Comparison of ENCODE assay signal across 12 cellular contexts in genomic region chr3:42518800-42519567, GRCh38. TPM values are rescaled to one million over a fixed set of nuclear protein-coding genes. Genes with fewer than 3 reads are reported as not detected.
A peak's percentile ranks its signal among the peaks of the same experiment; 100 is the strongest.
DNase-seq lines count a peak whose midpoint lies in the region; ATAC-seq, FAIRE-seq and TF ChIP-seq lines count a peak whose summit lies in the region.
"Had no signal": no experiment of that assay in that cellular context is flagged by ENCODE, and none has a peak within 500 bp of the region (broad histone marks: within the 10 kb centered on the region; RNA-seq: fewer than 3 reads in every experiment).

No MANE protein-coding gene starts in this region.

- H2AFZ ChIP-seq in OCI-LY3 (ENCODE audit: low read depth, low read length) (no peak overlapping the region), K562 (ENCODE audit: low read depth, low read length) (no peak overlapping the region)

- no peaks in the 10 kb centered on the region for H3K79me2 ChIP-seq in OCI-LY3 (ENCODE audit: low read length)
- no peaks in the 10 kb centered on the region for H3K79me2 ChIP-seq in K562 (ENCODE audit: control insufficient read depth, insufficient read depth, low read length)

- H3K4me2 ChIP-seq in OCI-LY3 (ENCODE audit: low read length), result no peak overlapping the region
- no peak overlapping the region for H3K4me2 ChIP-seq in K562 (ENCODE audit: insufficient read depth, low read length)

- H3K9me3 ChIP-seq in OCI-LY3 (ENCODE audit: insufficient read depth, low read length) (no peaks in the 10 kb centered on the region), K562 (replicated peaks; ENCODE audit: control insufficient read depth, insufficient read depth, low read depth, low read length) (no peaks in the 10 kb centered on the region), spleen (no peaks in the 10 kb centered on the region)
- H3K9me3 ChIP-seq: BLaER1, MG63 had no signal

- no peaks in the 10 kb centered on the region for H3K36me3 Mint-ChIP-seq in progenitor cell of endocrine pancreas (ENCODE audit: insufficient read depth)
- no peaks in the 10 kb centered on the region for H3K36me3 Mint-ChIP-seq in activated T-helper 2 cell treated with anti-CD3 and anti-CD28 coated beads, Interferon-gamma antibody, Interleukin-2, Interleukin-4, amounts not matched to agents 10 μg/mL and 5 μg/mL and 100 μg/mL, durations not matched to agents 14 hours and 24 hours and 36 hours (ENCODE audit: low read depth)

- intact Hi-C loops in K562 (cut with micrococcal nuclease), result no loop called here
- intact Hi-C loops in spleen (cut with DNase I; ENCODE audit: low total_unique reads), result no loop called here
- intact Hi-C loops in activated T-helper 2 cell treated with anti-CD3 and anti-CD28 coated beads, Interferon-gamma antibody, Interleukin-2, Interleukin-4, amounts not matched to agents 10 μg/mL and 5 μg/mL and 100 μg/mL, durations not matched to agents 14 hours and 24 hours and 36 hours (cut with micrococcal nuclease), result no loop called here

- peak; percentile 79 for ATAC-seq in K562

- TF ChIP-seq RAD21 in K562 (CRISPR knock-in tag; conservative IDR thresholded peaks at IDR 0.05 in 1 of 2, IDR thresholded peaks at IDR 0.05 in 1 of 2), result peak in 1 of 2 experiments; percentile 53; a peak in 2 of 4 replicates

- H3K4me1 ChIP-seq in OCI-LY3 (ENCODE audit: low read length) (no peaks in the 10 kb centered on the region), K562 (replicated peaks in 1 of 2; ENCODE audit: control insufficient read depth in 2 of 2, insufficient read depth in 2 of 2, low read length in 2 of 2) (peaks cover 0 to 3% of the 10 kb centered on the region in 2 experiments; a peak in 1 of 5 replicates), spleen (peaks cover 0 to 20% (median 2%) of the 10 kb centered on the region in 6 donors)

- CTCF ChIA-PET in K562 (lab: Yijun Ruan, JAX; ENCODE audit: low intra/inter-chr PET ratio), result interaction anchor here (1.3 kb wide), 1 partner anchor 28 kb away, joined by 3 read pairs; no protein-coding TSS in a partner anchor

- peak overlapping the region; percentile 43 for H3K27ac Mint-ChIP-seq in progenitor cell of endocrine pancreas
- H3K27ac Mint-ChIP-seq in activated T-helper 2 cell treated with anti-CD3 and anti-CD28 coated beads, Interferon-gamma antibody, Interleukin-2, Interleukin-4, amounts not matched to agents 10 μg/mL and 5 μg/mL and 100 μg/mL, durations not matched to agents 14 hours and 24 hours and 36 hours, result no peak overlapping the region

- no peaks in the 10 kb centered on the region for H3K9me1 ChIP-seq in K562 (ENCODE audit: control insufficient read depth, insufficient read depth, low read length)

- H3K4me3 ChIP-seq in OCI-LY3 (ENCODE audit: low read length) (no peak overlapping the region), K562 (no peak overlapping the region), spleen (no peak overlapping the region)
- H3K4me3 ChIP-seq: BLaER1, MG63 had no signal

- H4K20me1 ChIP-seq in OCI-LY3 (ENCODE audit: insufficient read depth, low read length) (no peaks in the 10 kb centered on the region), K562 (replicated peaks; ENCODE audit: control insufficient read depth, insufficient read depth, low read length) (no peaks in the 10 kb centered on the region; the same call in 1 of the 2 replicates)
- H4K20me1 ChIP-seq: BLaER1 had no signal

- no peaks in the 10 kb centered on the region for H3K27me3 ChIP-seq in OCI-LY3 (ENCODE audit: low read depth, low read length)
- peaks cover 2 to 51% of the 10 kb centered on the region in 2 experiments; a peak in 4 of 5 replicates for H3K27me3 ChIP-seq in K562 (ENCODE audit: control insufficient read depth in 2 of 2, insufficient read depth in 2 of 2, low read length in 2 of 2)
- no peaks in the 10 kb centered on the region for H3K27me3 ChIP-seq in spleen (replicated peaks in 1 of 7)
- H3K27me3 ChIP-seq: BLaER1, MG63 had no signal

- H3K27ac ChIP-seq in OCI-LY3 (ENCODE audit: low read length) (no peak overlapping the region), K562 (ENCODE audit: extremely low read depth, low read depth, low read length) (no peak overlapping the region), spleen (peak overlapping the region in 1 of 8 donors; percentile 48)
- H3K27ac ChIP-seq: BLaER1 had no signal

- H3K27me3 Mint-ChIP-seq in progenitor cell of endocrine pancreas, result peaks cover 11% of the 10 kb centered on the region
- H3K27me3 Mint-ChIP-seq in activated T-helper 2 cell treated with anti-CD3 and anti-CD28 coated beads, Interferon-gamma antibody, Interleukin-2, Interleukin-4, amounts not matched to agents 10 μg/mL and 5 μg/mL and 100 μg/mL, durations not matched to agents 14 hours and 24 hours and 36 hours (ENCODE audit: low read depth), result no peaks in the 10 kb centered on the region

- in situ Hi-C loops in K562 (cut with MboI), result no loop called here

- TF ChIP-seq CTCF in OCI-LY3 (IDR thresholded peaks at IDR 0.05; ENCODE audit: low read depth, low read length) (peak; percentile 42), K562 (IDR thresholded peaks at IDR 0.05 in 2 of 3, conservative IDR thresholded peaks at IDR 0.05 in 1 of 3; ENCODE audit: insufficient read depth in 2 of 3, low read depth in 1 of 3, low read length in 3 of 3) (peak; percentile 71 to 75 (median 74)), progenitor cell of endocrine pancreas (IDR thresholded peaks at IDR 0.05; ENCODE audit: unreplicated experiment) (no peak), spleen (IDR thresholded peaks at IDR 0.05 in 8 of 11, conservative IDR thresholded peaks at IDR 0.05 in 3 of 11) (peak in 5 of 11 experiments; percentile 15 to 31 (median 22))

- no peaks in the 10 kb centered on the region for H3K9me3 Mint-ChIP-seq in progenitor cell of endocrine pancreas (ENCODE audit: low read depth)
- H3K9me3 Mint-ChIP-seq in activated T-helper 2 cell treated with anti-CD3 and anti-CD28 coated beads, Interferon-gamma antibody, Interleukin-2, Interleukin-4, amounts not matched to agents 10 μg/mL and 5 μg/mL and 100 μg/mL, durations not matched to agents 14 hours and 24 hours and 36 hours, result no peaks in the 10 kb centered on the region

- FAIRE-seq in K562 (lab: Jason Lieb, UNC), result peak; percentile 72

- H3K4me1 Mint-ChIP-seq in progenitor cell of endocrine pancreas (ENCODE audit: low read depth), result peaks cover 5% of the 10 kb centered on the region
- H3K4me1 Mint-ChIP-seq in activated T-helper 2 cell treated with anti-CD3 and anti-CD28 coated beads, Interferon-gamma antibody, Interleukin-2, Interleukin-4, amounts not matched to agents 10 μg/mL and 5 μg/mL and 100 μg/mL, durations not matched to agents 14 hours and 24 hours and 36 hours (ENCODE audit: low read depth), result peaks cover 9% of the 10 kb centered on the region

- POLR2A ChIA-PET in K562 (lab: Yijun Ruan, JAX), result no interaction called here

- H3K9ac ChIP-seq in OCI-LY3 (ENCODE audit: low read length) (no peak overlapping the region), K562 (ENCODE audit: insufficient read depth in 1 of 2, low read depth in 2 of 2, low read length in 2 of 2) (no peak overlapping the region)
- H3K9ac ChIP-seq: BLaER1 had no signal

- H3K36me3 ChIP-seq in OCI-LY3 (replicated peaks; ENCODE audit: low read depth, low read length) (no peaks in the 10 kb centered on the region), K562 (ENCODE audit: control insufficient read depth, insufficient read depth, low read length) (no peaks in the 10 kb centered on the region), spleen (peaks cover 0 to 3% (median 0%) of the 10 kb centered on the region in 6 donors)
- H3K36me3 ChIP-seq: BLaER1, MG63 had no signal

- peak; percentile 42 for DNase-seq in activated naive CD4-positive, alpha-beta T cell treated with Interleukin-2 at 50 U/mL for 16 hours
- DNase-seq in activated naive CD4-positive, alpha-beta T cell treated with anti-CD3 and anti-CD28 coated beads, Interleukin-2, amount 50 U/mL, for 16 hours, result no peak
- peak; percentile 42 to 59 (median 46) for DNase-seq in K562 (ENCODE audit: extremely low read depth in 1 of 4, low spot score in 3 of 4)
- DNase-seq in progenitor cell of endocrine pancreas (ENCODE audit: low spot score, unreplicated experiment), result no peak
- no peak for DNase-seq in spleen
- DNase-seq in NK-92 treated with Interleukin-12 subunit alpha and Interleukin-12 subunit beta, amount 100 ng/mL, for 24 hours (lab: John Stamatoyannopoulos, UW), result no peak
- DNase-seq in activated T-helper 2 cell treated with anti-CD3 and anti-CD28 coated beads, Interferon-gamma antibody, Interleukin-2, Interleukin-4, amounts not matched to agents 10 μg/mL and 5 μg/mL and 100 μg/mL, durations not matched to agents 14 hours and 24 hours and 36 hours (ENCODE audit: low spot score), result no peak
- DNase-seq: caudate nucleus, MG63, T1000 had no signal

- H3K4me3 Mint-ChIP-seq in progenitor cell of endocrine pancreas (ENCODE audit: low read depth), result no peak overlapping the region
- no peak overlapping the region for H3K4me3 Mint-ChIP-seq in activated T-helper 2 cell treated with anti-CD3 and anti-CD28 coated beads, Interferon-gamma antibody, Interleukin-2, Interleukin-4, amounts not matched to agents 10 μg/mL and 5 μg/mL and 100 μg/mL, durations not matched to agents 14 hours and 24 hours and 36 hours (ENCODE audit: low read depth)

- WGBS in K562 (ENCODE audit: insufficient coverage, low coverage, missing lambda C conversion rate), result under 1% methylated on average over 6 of the region's 6 CpGs
- WGBS in spleen, 5 donors, result 74 to 88% (median 82%) methylated on average over 5 to 6 of the region's 6 CpGs

- TF ChIP-seq POLR2A in K562 (conservative IDR thresholded peaks at IDR 0.05) (no peak), spleen (IDR thresholded peaks at IDR 0.05) (no peak)

- no peak for TF ChIP-seq EP300 in K562 (IDR thresholded peaks at IDR 0.05; ENCODE audit: low read length)

- no TSS peak for BruUV-seq in K562 (replicated peaks; lab: Mats Ljungman, UMichigan)

RNA-seq across cellular contexts. Expression of gene VIPR1, which starts 16.5 kb away (rescaled TPM):
- 0.44 and 0.55 TPM in 2 replicates for total RNA-seq in K562 (2011; cell fraction: chromatin; rRNA removed; ENCODE audit: low replicate concordance)
- total RNA-seq in K562 (2011; cell fraction: nucleolus; rRNA removed), result 0.13 and 0.67 TPM in 2 replicates
- total RNA-seq in K562 (2011; cell fraction: nucleoplasm; rRNA removed), result 0.53 and 0.73 TPM in 2 replicates
- total RNA-seq in K562 (2014; rRNA removed) (0.09 TPM in 1 of 2 replicates, not detected in the other), K562 (2014; rRNA removed; fragmentation: Illumina TruSeq; extraction: Trizol) (0.04 and 0.10 TPM in 2 replicates), K562 (2015; rRNA removed; fragmentation: Illumina TruSeq; extraction: Trizol) (0.11 and 0.14 TPM in 2 replicates), K562 (2021) (0.34 and 0.38 TPM in 2 replicates), progenitor cell of endocrine pancreas (5.8 and 6.8 TPM in 2 replicates), spleen (10 to 100 TPM in 5 of 7 donors, 1 to 10 TPM in 2; 6.8 to 16.3 (median 11.9) TPM)
- polyA plus RNA-seq in K562 (2011; rRNA removed) (0.15 and 0.21 TPM in 2 replicates), K562 (2014; fragmentation: Illumina TruSeq; extraction: Trizol) (0.06 TPM in 1 of 2 replicates, not detected in the other), K562 (2014; fragmentation: Nextera tagmentation; extraction: Ambion mirVana) (not detected), K562 (2014; rRNA removed) (not detected in 2 replicates), spleen (1 to 10 TPM; 2.0 to 6.1 (median 5.3) TPM)
- polyA plus RNA-seq in K562 (2011; cell fraction: cytosol; rRNA removed), result 0.30 TPM in 1 of 2 replicates, not detected in the other
- 0.21 and 1.7 TPM in 2 replicates for polyA plus RNA-seq in K562 (2011; cell fraction: nucleus; rRNA removed)
- 0.13 and 0.35 TPM in 2 replicates for polyA plus RNA-seq in K562 (2012)
- 0.21 TPM in 1 of 2 replicates, not detected in the other for polyA minus RNA-seq in K562 (2011; rRNA and poly(A)+ RNA removed)
- polyA minus RNA-seq in K562 (2011; cell fraction: cytosol; rRNA and poly(A)+ RNA removed), result not detected in 2 replicates
- 0.22 and 0.40 TPM in 2 replicates for polyA minus RNA-seq in K562 (2011; cell fraction: nucleus; rRNA and poly(A)+ RNA removed)
- total RNA-seq in activated T-helper 2 cell treated with anti-CD3 and anti-CD28 coated beads, Interferon-gamma antibody, Interleukin-2, Interleukin-4, amounts not matched to agents 10 μg/mL and 5 μg/mL and 100 μg/mL, durations not matched to agents 14 hours and 24 hours and 36 hours, result 0.51 and 0.52 TPM in 2 replicates

Comparison
In these comparisons a context has a peak if more than half of its experiments do, and no peak if none do; other contexts are left out.
1. DNase-seq: peak in activated naive CD4-positive, alpha-beta T cell treated with Interleukin-2 at 50 U/mL for 16 hours (single experiment) and K562 (4 of 4); none in activated naive CD4-positive, alpha-beta T cell treated with anti-CD3 and anti-CD28 coated beads, Interleukin-2, amount 50 U/mL, for 16 hours (single experiment), progenitor cell of endocrine pancreas (single experiment), spleen (single experiment), NK-92 treated with Interleukin-12 subunit alpha and Interleukin-12 subunit beta, amount 100 ng/mL, for 24 hours (single experiment) and activated T-helper 2 cell treated with anti-CD3 and anti-CD28 coated beads, Interferon-gamma antibody, Interleukin-2, Interleukin-4, amounts not matched to agents 10 μg/mL and 5 μg/mL and 100 μg/mL, durations not matched to agents 14 hours and 24 hours and 36 hours (single experiment).